12 cellular contexts compared by ENCODE assay signal in genomic region chr20:35225319-35226125, GRCh38. TPM values are rescaled to one million over a fixed set of nuclear protein-coding genes. Genes with fewer than 3 reads are reported as not detected.
DNase-seq lines count a peak whose midpoint lies in the region; ATAC-seq and TF ChIP-seq lines count a peak whose summit lies in the region.
"Had no signal": no experiment of that assay in that cellular context is flagged by ENCODE, and none has a peak within 500 bp of the region (broad histone marks: within the 10 kb centered on the region; RNA-seq: fewer than 3 reads in every experiment).

No MANE protein-coding gene starts in this region.

- peaks cover 12% of the 10 kb centered on the region for H3K36me3 Mint-ChIP-seq in activated T-helper 1 cell treated with anti-CD3 and anti-CD28 coated beads, Interleukin-12 subunit alpha, Interleukin-12 subunit beta, Interleukin-2, Interleukin-4 antibody, amounts not matched to agents 30 ng/mL and 10 ng/mL and 1 ng/mL, durations not matched to agents 14 hours and 24 hours and 36 hours (ENCODE audit: low read depth)

- H3K4me1 ChIP-seq in left ventricle myocardium inferior: peaks cover 14% of the 10 kb centered on the region
- no peaks in the 10 kb centered on the region for H3K4me1 ChIP-seq in aorta (ENCODE audit: control insufficient read depth in 1 of 2, insufficient read depth in 2 of 2, low read length in 2 of 2)

- no peak overlapping the region for H3K27ac ChIP-seq in left ventricle myocardium inferior (replicated peaks)
- H3K27ac ChIP-seq in aorta (ENCODE audit: low read depth in 1 of 2, low read length in 2 of 2): no peak overlapping the region
- H3K27ac ChIP-seq: heart right ventricle had no signal

- no peak for DNase-seq in left ventricle myocardium inferior
- DNase-seq in left ventricle myocardium superior: no peak
- no peak for DNase-seq in activated T-helper 1 cell treated with anti-CD3 and anti-CD28 coated beads, Interleukin-12 subunit alpha, Interleukin-12 subunit beta, Interleukin-2, Interleukin-4 antibody, amounts not matched to agents 30 ng/mL and 10 ng/mL and 1 ng/mL, durations not matched to agents 14 hours and 24 hours and 36 hours (ENCODE audit: low spot score)
- peak; percentile 35 for DNase-seq in left kidney (ENCODE audit: low read depth, low spot score)
- no peak for DNase-seq in aorta
- no peak for DNase-seq in DMS79 (lab: John Stamatoyannopoulos, UW)
- no peak for DNase-seq in NOMO-1 (lab: John Stamatoyannopoulos, UW; ENCODE audit: unreplicated experiment in 2 of 2)
- no peak for DNase-seq in superior temporal gyrus (ENCODE audit: extremely low spot score)
- DNase-seq: activated effector memory CD4-positive, alpha-beta T cell treated with anti-CD3 and anti-CD28 coated beads, Interleukin-2, amount 50 U/mL, for 16 hours; heart right ventricle; OCI-M1; T1000 had no signal

- H3K9me3 ChIP-seq in left ventricle myocardium inferior (replicated peaks) (no peaks in the 10 kb centered on the region), aorta (ENCODE audit: control insufficient read depth, low read length) (no peaks in the 10 kb centered on the region)
- H3K9me3 ChIP-seq: heart right ventricle had no signal

- no peaks in the 10 kb centered on the region for H3K9me3 Mint-ChIP-seq in activated T-helper 1 cell treated with anti-CD3 and anti-CD28 coated beads, Interleukin-12 subunit alpha, Interleukin-12 subunit beta, Interleukin-2, Interleukin-4 antibody, amounts not matched to agents 30 ng/mL and 10 ng/mL and 1 ng/mL, durations not matched to agents 14 hours and 24 hours and 36 hours

- WGBS in aorta, 2 donors: 72 to 77% methylated on average over 9 of the region's 9 CpGs

- H3K4me3 Mint-ChIP-seq in activated T-helper 1 cell treated with anti-CD3 and anti-CD28 coated beads, Interleukin-12 subunit alpha, Interleukin-12 subunit beta, Interleukin-2, Interleukin-4 antibody, amounts not matched to agents 30 ng/mL and 10 ng/mL and 1 ng/mL, durations not matched to agents 14 hours and 24 hours and 36 hours: peak overlapping the region; percentile 71

- no peak for TF ChIP-seq CTCF in left ventricle myocardium inferior (IDR thresholded peaks at IDR 0.05; ENCODE audit: borderline replicate concordance)

- H3K36me3 ChIP-seq in left ventricle myocardium inferior: no peaks in the 10 kb centered on the region
- H3K36me3 ChIP-seq in aorta (ENCODE audit: control insufficient read depth in 1 of 2, insufficient read depth in 2 of 2, low read length in 1 of 2): no peaks in the 10 kb centered on the region

- ATAC-seq in left ventricle myocardium superior (no peak), aorta (ENCODE audit: low FRiP score) (peak; percentile 41)

- H3K27me3 ChIP-seq in left ventricle myocardium inferior (ENCODE audit: low read depth): peaks cover 6% of the 10 kb centered on the region
- no peaks in the 10 kb centered on the region for H3K27me3 ChIP-seq in aorta (ENCODE audit: control insufficient read depth in 1 of 2, insufficient read depth in 2 of 2, low read length in 1 of 2)

- H3K27ac Mint-ChIP-seq in activated T-helper 1 cell treated with anti-CD3 and anti-CD28 coated beads, Interleukin-12 subunit alpha, Interleukin-12 subunit beta, Interleukin-2, Interleukin-4 antibody, amounts not matched to agents 30 ng/mL and 10 ng/mL and 1 ng/mL, durations not matched to agents 14 hours and 24 hours and 36 hours: no peak overlapping the region

- intact Hi-C loops in left ventricle myocardium inferior (cut with micrococcal nuclease): no loop called here
- intact Hi-C loops in left ventricle myocardium superior (cut with micrococcal nuclease): no loop called here
- intact Hi-C loops in activated T-helper 1 cell treated with anti-CD3 and anti-CD28 coated beads, Interleukin-12 subunit alpha, Interleukin-12 subunit beta, Interleukin-2, Interleukin-4 antibody, amounts not matched to agents 30 ng/mL and 10 ng/mL and 1 ng/mL, durations not matched to agents 14 hours and 24 hours and 36 hours (cut with micrococcal nuclease): no loop called here
- intact Hi-C loops in aorta (cut with DNase I): no loop called here

- H3K4me1 Mint-ChIP-seq in activated T-helper 1 cell treated with anti-CD3 and anti-CD28 coated beads, Interleukin-12 subunit alpha, Interleukin-12 subunit beta, Interleukin-2, Interleukin-4 antibody, amounts not matched to agents 30 ng/mL and 10 ng/mL and 1 ng/mL, durations not matched to agents 14 hours and 24 hours and 36 hours (ENCODE audit: low read depth): peaks cover 8% of the 10 kb centered on the region

- H3K4me3 ChIP-seq in left ventricle myocardium inferior (peak overlapping the region; percentile 41), aorta (ENCODE audit: low read length in 2 of 2) (no peak overlapping the region)

- peaks cover 41% of the 10 kb centered on the region for H3K27me3 Mint-ChIP-seq in activated T-helper 1 cell treated with anti-CD3 and anti-CD28 coated beads, Interleukin-12 subunit alpha, Interleukin-12 subunit beta, Interleukin-2, Interleukin-4 antibody, amounts not matched to agents 30 ng/mL and 10 ng/mL and 1 ng/mL, durations not matched to agents 14 hours and 24 hours and 36 hours (ENCODE audit: insufficient read depth)

RNA-seq across cellular contexts. Expression of gene MMP24, which starts 1.0 kb away (rescaled TPM):
- total RNA-seq in left ventricle myocardium inferior (0.25 TPM), left ventricle myocardium superior (0.45 TPM), aorta (1 to 10 TPM in 1 of 2 donors, under 1 TPM in 1; 0.52 to 1.2 TPM)
- total RNA-seq in activated T-helper 1 cell treated with anti-CD3 and anti-CD28 coated beads, Interleukin-12 subunit alpha, Interleukin-12 subunit beta, Interleukin-2, Interleukin-4 antibody, amounts not matched to agents 30 ng/mL and 10 ng/mL and 1 ng/mL, durations not matched to agents 14 hours and 24 hours and 36 hours: 0.05 TPM in 1 of 2 replicates, not detected in the other
- under 1 TPM; 0.20 to 0.63 TPM for polyA plus RNA-seq in aorta

RNA-seq across cellular contexts. Expression of gene MMP24OS, which starts 52.4 kb away (rescaled TPM):
- 45.4 TPM for total RNA-seq in left ventricle myocardium inferior
- 48.4 TPM for total RNA-seq in left ventricle myocardium superior
- total RNA-seq in activated T-helper 1 cell treated with anti-CD3 and anti-CD28 coated beads, Interleukin-12 subunit alpha, Interleukin-12 subunit beta, Interleukin-2, Interleukin-4 antibody, amounts not matched to agents 30 ng/mL and 10 ng/mL and 1 ng/mL, durations not matched to agents 14 hours and 24 hours and 36 hours: 25.0 and 27.0 TPM in 2 replicates
- total RNA-seq in aorta: 10 to 100 TPM; 58.6 to 79.2 TPM
- 10 to 100 TPM; 50.8 to 61.4 TPM for polyA plus RNA-seq in aorta

RNA-seq across cellular contexts. Expression of gene PROCR, which starts 53.6 kb away (rescaled TPM):
- 9.8 TPM for total RNA-seq in left ventricle myocardium inferior
- 9.5 TPM for total RNA-seq in left ventricle myocardium superior
- total RNA-seq in activated T-helper 1 cell treated with anti-CD3 and anti-CD28 coated beads, Interleukin-12 subunit alpha, Interleukin-12 subunit beta, Interleukin-2, Interleukin-4 antibody, amounts not matched to agents 30 ng/mL and 10 ng/mL and 1 ng/mL, durations not matched to agents 14 hours and 24 hours and 36 hours: 0.75 and 0.78 TPM in 2 replicates
- 100 to 1,000 TPM in 1 of 2 donors, 10 to 100 TPM in 1; 75.9 to 128 TPM for total RNA-seq in aorta
- polyA plus RNA-seq in aorta: 10 to 100 TPM; 45.0 to 80.5 TPM

RNA-seq across cellular contexts. Expression of gene EIF6, which starts 59.0 kb away (rescaled TPM):
- total RNA-seq in left ventricle myocardium inferior (37.4 TPM), left ventricle myocardium superior (34.6 TPM), aorta (10 to 100 TPM; 61.0 to 77.7 TPM)
- 232 TPM in 2 replicates for total RNA-seq in activated T-helper 1 cell treated with anti-CD3 and anti-CD28 coated beads, Interleukin-12 subunit alpha, Interleukin-12 subunit beta, Interleukin-2, Interleukin-4 antibody, amounts not matched to agents 30 ng/mL and 10 ng/mL and 1 ng/mL, durations not matched to agents 14 hours and 24 hours and 36 hours
- 100 to 1,000 TPM in 1 of 2 donors, 10 to 100 TPM in 1; 78.1 to 147 TPM for polyA plus RNA-seq in aorta
